ENCODE assay signal across 8 cellular contexts in genomic region chr19:37654118-37654517, GRCh38. TPM values are rescaled to one million over a fixed set of nuclear protein-coding genes. Genes with fewer than 3 reads are reported as not detected.
DNase-seq lines count a peak whose midpoint lies in the region; ATAC-seq and TF ChIP-seq lines count a peak whose summit lies in the region.

No MANE protein-coding gene starts in this region.

- intact Hi-C loops in ascending aorta (cut with DNase I): loop anchor here (2.0 kb wide), 1 partner anchor 59 kb away; the partner anchor contains the start of genes ZNF540 and ZNF571

- H3K36me3 ChIP-seq in ascending aorta (peaks cover 7 to 15% of the 10 kb centered on the region in 2 donors), lung (ENCODE audit: control insufficient read depth in 2 of 2, insufficient read depth in 2 of 2, low read length in 2 of 2) (no peaks in the 10 kb centered on the region)

- peak overlapping the region; percentile 94 for H3K4me3 Mint-ChIP-seq in stimulated activated naive CD8-positive, alpha-beta T cell treated with anti-CD3 and anti-CD28 coated beads, Interleukin-15, Interleukin-2, amounts not matched to agents 100 ng/mL and 50 ng/mL, for 24 hours

- H3K36me3 Mint-ChIP-seq in stimulated activated naive CD8-positive, alpha-beta T cell treated with anti-CD3 and anti-CD28 coated beads, Interleukin-15, Interleukin-2, amounts not matched to agents 100 ng/mL and 50 ng/mL, for 24 hours (ENCODE audit: low read depth): peaks cover 42% of the 10 kb centered on the region

- DNase-seq in stimulated activated naive CD8-positive, alpha-beta T cell treated with anti-CD3 and anti-CD28 coated beads, Interleukin-15, Interleukin-2, amounts not matched to agents 100 U/mL and 50 U/mL, for 24 hours: no peak
- DNase-seq in ascending aorta (ENCODE audit: low spot score in 2 of 2): no peak
- DNase-seq in lung (ENCODE audit: low spot score): no peak
- no peak for DNase-seq in NCI-H2081 (lab: John Stamatoyannopoulos, UW)
- DNase-seq in AML-193 (lab: John Stamatoyannopoulos, UW): no peak

- H3K4me3 ChIP-seq in ascending aorta: peak overlapping the region; percentile 72 to 85
- peak overlapping the region; percentile 60 for H3K4me3 ChIP-seq in lung

- no peaks in the 10 kb centered on the region for H3K27me3 Mint-ChIP-seq in stimulated activated naive CD8-positive, alpha-beta T cell treated with anti-CD3 and anti-CD28 coated beads, Interleukin-15, Interleukin-2, amounts not matched to agents 100 ng/mL and 50 ng/mL, for 24 hours

- H3K9me3 ChIP-seq in ascending aorta (peaks cover 5 to 43% of the 10 kb centered on the region in 2 donors), lung (ENCODE audit: control insufficient read depth in 2 of 2, insufficient read depth in 1 of 2, low read length in 1 of 2) (peaks cover 0 to 8% of the 10 kb centered on the region in 2 donors)

- peaks cover 37% of the 10 kb centered on the region for H3K4me1 Mint-ChIP-seq in stimulated activated naive CD8-positive, alpha-beta T cell treated with anti-CD3 and anti-CD28 coated beads, Interleukin-15, Interleukin-2, amounts not matched to agents 100 ng/mL and 50 ng/mL, for 24 hours (ENCODE audit: low read depth)

- 4 to 5% methylated on average over 5 of the region's 5 CpGs for WGBS in lung, 2 donors

- H3K4me1 ChIP-seq in ascending aorta: peaks cover 4 to 14% of the 10 kb centered on the region in 2 donors
- H3K4me1 ChIP-seq in lung (ENCODE audit: control insufficient read depth in 2 of 2, insufficient read depth in 2 of 2, low read length in 2 of 2): peaks cover 0 to 3% of the 10 kb centered on the region in 2 donors

- H3K9me3 Mint-ChIP-seq in stimulated activated naive CD8-positive, alpha-beta T cell treated with anti-CD3 and anti-CD28 coated beads, Interleukin-15, Interleukin-2, amounts not matched to agents 100 ng/mL and 50 ng/mL, for 24 hours: peaks cover 19% of the 10 kb centered on the region

- no peak for TF ChIP-seq CTCF in ascending aorta (IDR thresholded peaks at IDR 0.05)
- TF ChIP-seq CTCF in lung (IDR thresholded peaks at IDR 0.05; ENCODE audit: control extremely low read depth, extremely low read depth): no peak

- TF ChIP-seq POLR2A in GM18505 (IDR thresholded peaks at IDR 0.05; ENCODE audit: borderline replicate concordance, extremely low read depth, insufficient read depth, insufficient read length): no peak

- H3K27me3 ChIP-seq in ascending aorta: no peaks in the 10 kb centered on the region
- H3K27me3 ChIP-seq in lung (ENCODE audit: control insufficient read depth, insufficient read depth): no peaks in the 10 kb centered on the region

- ATAC-seq in stimulated activated naive CD8-positive, alpha-beta T cell treated with anti-CD3 and anti-CD28 coated beads, Interleukin-15, Interleukin-2, amounts not matched to agents 100 U/mL and 50 U/mL, for 24 hours: no peak
- no peak for ATAC-seq in lung (ENCODE audit: insufficient read depth, low FRiP score)
- no peak for ATAC-seq in GM18868 (IDR thresholded peaks at IDR 0.05; ENCODE audit: unreplicated experiment)
- no peak for ATAC-seq in GM18505 (IDR thresholded peaks at IDR 0.05; ENCODE audit: unreplicated experiment)

- H3K27ac ChIP-seq in ascending aorta (peak overlapping the region; percentile 77 to 92), lung (ENCODE audit: low read depth in 1 of 2, low read length in 1 of 2) (peak overlapping the region in 1 of 2 donors; percentile 93)

- peak overlapping the region; percentile 56 for H3K27ac Mint-ChIP-seq in stimulated activated naive CD8-positive, alpha-beta T cell treated with anti-CD3 and anti-CD28 coated beads, Interleukin-15, Interleukin-2, amounts not matched to agents 100 ng/mL and 50 ng/mL, for 24 hours

RNA-seq across cellular contexts. Expression of gene ZFP30, which starts 1.1 kb away (rescaled TPM):
- 1.7 TPM for total RNA-seq in ascending aorta
- total RNA-seq in lung: 10 to 100 TPM in 1 of 2 donors, 1 to 10 TPM in 1; 8.6 to 20.7 TPM
- 1 to 10 TPM; 2.0 to 4.8 TPM for polyA plus RNA-seq in lung

RNA-seq across cellular contexts. Expression of gene ZNF540, which starts 59.4 kb away (rescaled TPM):
- total RNA-seq in ascending aorta (not detected), lung (1 to 10 TPM; 2.3 to 5.7 TPM)
- 1 to 10 TPM; 1.2 to 3.6 TPM for polyA plus RNA-seq in lung

RNA-seq across cellular contexts. Expression of gene ZNF571, which starts 59.5 kb away (rescaled TPM):
- total RNA-seq in ascending aorta (0.11 TPM), lung (10 to 100 TPM in 1 of 2 donors, 1 to 10 TPM in 1; 3.1 to 12.6 TPM)
- 1 to 10 TPM; 1.3 to 3.3 TPM for polyA plus RNA-seq in lung
